ENCODE assay signal across 15 cellular contexts in genomic region chr2:230077851-230078547, GRCh38. TPM values are rescaled to one million over a fixed set of nuclear protein-coding genes. Genes with fewer than 3 reads are reported as not detected.
A peak's percentile ranks its signal among the peaks of the same experiment; 100 is the strongest.
DNase-seq lines count a peak whose midpoint lies in the region; ATAC-seq, FAIRE-seq and TF ChIP-seq lines count a peak whose summit lies in the region.
"Had no signal": no experiment of that assay in that cellular context is flagged by ENCODE, and none has a peak within 500 bp of the region (broad histone marks: within the 10 kb centered on the region; RNA-seq: fewer than 3 reads in every experiment).

No MANE protein-coding gene starts in this region.

- no peaks in the 10 kb centered on the region for H4K20me1 ChIP-seq in GM23338 (replicated peaks; ENCODE audit: insufficient read depth)
- H4K20me1 ChIP-seq in endothelial cell of umbilical vein (replicated peaks; ENCODE audit: control insufficient read depth, extremely low read depth, insufficient read depth, low read length): no peaks in the 10 kb centered on the region

- H3K4me1 ChIP-seq in GM23338 (ENCODE audit: insufficient read depth) (no peaks in the 10 kb centered on the region), endothelial cell of umbilical vein (ENCODE audit: control insufficient read depth, extremely low read depth, insufficient read depth, low read length) (peaks cover 5% of the 10 kb centered on the region)

- no peaks in the 10 kb centered on the region for H3K36me3 Mint-ChIP-seq in GM23338 (ENCODE audit: low read depth)
- H3K36me3 Mint-ChIP-seq: CD14-positive monocyte had no signal

- H3K36me3 ChIP-seq in GM23338 (ENCODE audit: insufficient read depth): no peaks in the 10 kb centered on the region
- H3K36me3 ChIP-seq in endothelial cell of umbilical vein (ENCODE audit: control insufficient read depth in 2 of 2, extremely low read depth in 1 of 2, insufficient read depth in 2 of 2, low read length in 2 of 2): no peaks in the 10 kb centered on the region

- H3K4me2 ChIP-seq in GM23338 (no peak overlapping the region), endothelial cell of umbilical vein (ENCODE audit: insufficient read depth, low read length) (no peak overlapping the region)

- no peaks in the 10 kb centered on the region for H3K9me2 ChIP-seq in GM23338 (ENCODE audit: insufficient read depth)

- no peak overlapping the region for H3K9ac ChIP-seq in endothelial cell of umbilical vein (replicated peaks; ENCODE audit: extremely low read depth, insufficient read depth, low read length)

- H3K4me1 Mint-ChIP-seq in GM23338: peaks cover 5% of the 10 kb centered on the region; the same call in 2 of the 3 replicates
- H3K4me1 Mint-ChIP-seq: CD14-positive monocyte had no signal

- TF ChIP-seq POLR2A in endothelial cell of umbilical vein (IDR thresholded peaks at IDR 0.05; ENCODE audit: low read depth, low read length): no peak

- peak; percentile 62 for FAIRE-seq in endothelial cell of umbilical vein (lab: Jason Lieb, UNC)

- CTCF ChIA-PET in endothelial cell of umbilical vein (lab: Charles Lee): interaction anchor here (1.2 to 2.1 kb wide), 4 partner anchors 10 to 82 kb away, joined by 3 to 23 read pairs (median 8); partner anchors contain the start of gene SLC16A14

- POLR2A ChIA-PET in endothelial cell of umbilical vein (lab: Charles Lee): no interaction called here

- no peaks in the 10 kb centered on the region for H3K9me1 ChIP-seq in endothelial cell of umbilical vein (replicated peaks; ENCODE audit: control insufficient read depth, extremely low read depth, insufficient read depth, low read length)

- peak overlapping the region; percentile 66; the same call in 1 of the 2 replicates for H2AFZ ChIP-seq in GM23338
- H2AFZ ChIP-seq in endothelial cell of umbilical vein (ENCODE audit: low read depth, low read length): no peak overlapping the region

- H3K27ac Mint-ChIP-seq in GM23338: no peak overlapping the region
- H3K27ac Mint-ChIP-seq: CD14-positive monocyte had no signal

- H3K27me3 ChIP-seq in GM23338 (ENCODE audit: insufficient read depth): no peaks in the 10 kb centered on the region
- peaks cover 0 to 8% of the 10 kb centered on the region in 2 experiments for H3K27me3 ChIP-seq in endothelial cell of umbilical vein (ENCODE audit: control insufficient read depth in 2 of 2, insufficient read depth in 2 of 2, low read length in 2 of 2)

- BruUV-seq in endothelial cell of umbilical vein (replicated peaks; lab: Mats Ljungman, UMichigan): no TSS peak

- no peak overlapping the region for H3K4me3 ChIP-seq in GM23338
- no peak overlapping the region for H3K4me3 ChIP-seq in endothelial cell of umbilical vein (replicated peaks in 1 of 3; ENCODE audit: insufficient read depth in 1 of 3, low read depth in 1 of 3, low read length in 3 of 3)

- no peaks in the 10 kb centered on the region for H3F3A ChIP-seq in GM23338 (replicated peaks; ENCODE audit: low read depth)

- no peak overlapping the region for H3K27ac ChIP-seq in GM23338 (ENCODE audit: low read depth)
- no peak overlapping the region for H3K27ac ChIP-seq in endothelial cell of umbilical vein (ENCODE audit: insufficient read depth, low read depth, low read length)

- H3K79me2 ChIP-seq in GM23338 (replicated peaks; ENCODE audit: insufficient read depth) (no peaks in the 10 kb centered on the region), endothelial cell of umbilical vein (ENCODE audit: control insufficient read depth, insufficient read depth, low read length) (no peaks in the 10 kb centered on the region)

- H3K9me3 Mint-ChIP-seq in GM23338: no peaks in the 10 kb centered on the region; the same call in 2 of the 3 replicates

- intact Hi-C loops in endothelial cell of umbilical vein (cut with micrococcal nuclease): no loop called here

- H3K27me3 Mint-ChIP-seq in GM23338 (ENCODE audit: insufficient read depth, low read depth, poor library complexity): no peaks in the 10 kb centered on the region

- DNase-seq in GM23338 (ENCODE audit: low spot score) (no peak), NCI-H69 (lab: John Stamatoyannopoulos, UW) (peak; percentile 42), endothelial cell of umbilical vein (ENCODE audit: low read depth, low spot score) (peak; percentile 74), pulmonary artery endothelial cell (ENCODE audit: low read depth, low spot score) (peak; percentile 41), GDM1 (lab: John Stamatoyannopoulos, UW) (no peak)
- DNase-seq: AML-193, DMS79, HCEC 1CT, NCI-H1105, NCI-H2081 treated with DMSO at 0.1 percent for 48 hours, NCI-H510A, NCI-H774 had no signal

- peak; percentile 90 for ATAC-seq in GM23338
- ATAC-seq in HG03139 (IDR thresholded peaks at IDR 0.05; ENCODE audit: unreplicated experiment): no peak
- no peak for ATAC-seq in GM18858 (IDR thresholded peaks at IDR 0.05; ENCODE audit: unreplicated experiment)

- dilution Hi-C loops in endothelial cell of umbilical vein (cut with MboI; ENCODE audit: extremely low pct_ligation_motif_present, low sequenced_read_pairs): no loop called here

- no peak for TF ChIP-seq CTCF in GM23338 (conservative IDR thresholded peaks at IDR 0.05; ENCODE audit: low read depth in 2 of 2)
- no peak for TF ChIP-seq CTCF in endothelial cell of umbilical vein (IDR thresholded peaks at IDR 0.05; ENCODE audit: extremely low read depth in 1 of 2, insufficient read depth in 1 of 2, low read depth in 1 of 2, low read length in 2 of 2)

- no peaks in the 10 kb centered on the region for H3K9me3 ChIP-seq in endothelial cell of umbilical vein (replicated peaks; ENCODE audit: control insufficient read depth, insufficient read depth, low read length)

- no peak overlapping the region for H3K4me3 Mint-ChIP-seq in GM23338
- H3K4me3 Mint-ChIP-seq: CD14-positive monocyte had no signal

TF ChIP-seq in GM23338, 12 proteins besides CTCF, POLR2A, EP300 and RAD21 (continues in another document):
- no peak for TF ChIP-seq POLR2AphosphoS5 (IDR thresholded peaks at IDR 0.05; ENCODE audit: low read depth)
- TF ChIP-seq REST (IDR thresholded peaks at IDR 0.05; ENCODE audit: unreplicated experiment): no peak

TF ChIP-seq in endothelial cell of umbilical vein, 7 proteins besides CTCF, POLR2A, EP300 and RAD21:
- TF ChIP-seq POLR2AphosphoS5 (IDR thresholded peaks at IDR 0.05; ENCODE audit: insufficient read depth, low read depth, low read length): no peak
- no peak for TF ChIP-seq JUN (IDR thresholded peaks at IDR 0.05; ENCODE audit: borderline replicate concordance, insufficient read depth, insufficient read length, low read depth)
- no peak for TF ChIP-seq EZH2 (IDR thresholded peaks at IDR 0.05; ENCODE audit: borderline replicate concordance, low read depth, low read length, severe bottlenecking)
- TF ChIP-seq GATA2 (IDR thresholded peaks at IDR 0.05; ENCODE audit: insufficient read depth, insufficient read length, low read depth, low read length): no peak
- TF ChIP-seq FOS (IDR thresholded peaks at IDR 0.05; ENCODE audit: borderline replicate concordance, insufficient read depth, low read length): no peak
- no peak for TF ChIP-seq MYC (IDR thresholded peaks at IDR 0.05; ENCODE audit: low read depth, low read length)
- no peak for TF ChIP-seq MAX (IDR thresholded peaks at IDR 0.05; ENCODE audit: insufficient read depth, insufficient read length)

RNA-seq across cellular contexts. Expression of gene SLC16A14, which starts 9.3 kb away (rescaled TPM):
- 2.7 and 4.0 TPM in 2 replicates for total RNA-seq in GM23338 (2014; rRNA removed; shearing (Covaris generic))
- polyA plus RNA-seq in GM23338 (2016; fragmentation: Nextera tagmentation; extraction: Ambion mirVana) (0.57 and 1.1 TPM in 2 replicates), endothelial cell of umbilical vein (0.30 and 0.35 TPM in 2 replicates)
- total RNA-seq in endothelial cell of umbilical vein (0.22 and 0.23 TPM in 2 replicates), pulmonary artery endothelial cell (0.21 and 0.26 TPM in 2 replicates)
- 0.27 and 0.31 TPM in 2 replicates for polyA plus RNA-seq in endothelial cell of umbilical vein (2011; cell fraction: cytosol; rRNA removed)
- 0.17 and 0.28 TPM in 2 replicates for polyA plus RNA-seq in endothelial cell of umbilical vein (2011; cell fraction: nucleus; rRNA removed)
- 0.05 and 0.12 TPM in 2 replicates for polyA plus RNA-seq in endothelial cell of umbilical vein (2012)
- 0.28 and 1.3 TPM in 2 replicates for polyA minus RNA-seq in endothelial cell of umbilical vein
- not detected for polyA minus RNA-seq in endothelial cell of umbilical vein (2011; cell fraction: cytosol; rRNA and poly(A)+ RNA removed)
- 0.14 and 0.34 TPM in 2 replicates for polyA minus RNA-seq in endothelial cell of umbilical vein (2011; cell fraction: nucleus; rRNA and poly(A)+ RNA removed)
- polyA plus RNA-seq: CD14-positive monocyte had no signal

Comparison
In these comparisons a context has a peak if more than half of its experiments do, and no peak if none do; other contexts are left out.
1. DNase-seq: peak in NCI-H69 (single experiment), endothelial cell of umbilical vein (single experiment) and pulmonary artery endothelial cell (single experiment); none in GM23338 (single experiment) and GDM1 (single experiment).